Comparison of ENCODE assay signal across 1 cellular context in genomic region chr11:32434116-32434386, GRCh38.
TF ChIP-seq lines count a peak whose summit lies in the region.

No MANE protein-coding gene starts in this region.

TF ChIP-seq in SK-N-SH, 30 proteins besides CTCF, POLR2A, EP300 and RAD21 (continued from another document):
- no peak for TF ChIP-seq REST (IDR thresholded peaks at IDR 0.05; ENCODE audit: low read depth, low read length)
- TF ChIP-seq IRF3 (IDR thresholded peaks at IDR 0.05; ENCODE audit: low read depth, low read length) = no peak
- TF ChIP-seq USF2 (IDR thresholded peaks at IDR 0.05; ENCODE audit: borderline replicate concordance, low read depth, low read length) = no peak
- TF ChIP-seq USF1 (IDR thresholded peaks at IDR 0.05; ENCODE audit: borderline replicate concordance, low read depth) = no peak
- no peak for TF ChIP-seq TCF12 (IDR thresholded peaks at IDR 0.05)
- TF ChIP-seq PBX3 (IDR thresholded peaks at IDR 0.05) = no peak
- TF ChIP-seq SIN3A (IDR thresholded peaks at IDR 0.05; ENCODE audit: borderline replicate concordance, low read depth, low read length) = no peak
- no peak for TF ChIP-seq POLR2AphosphoS5 (IDR thresholded peaks at IDR 0.05; ENCODE audit: low read depth, low read length)
